ENCODE assay signal across 8 cellular contexts in genomic region chr17:46841561-46842379, GRCh38. TPM values are rescaled to one million over a fixed set of nuclear protein-coding genes. Genes with fewer than 3 reads are reported as not detected.
DNase-seq lines count a peak whose midpoint lies in the region; ATAC-seq, FAIRE-seq and TF ChIP-seq lines count a peak whose summit lies in the region.

No MANE protein-coding gene starts in this region.

- peak; percentile 41 for TF ChIP-seq CTCF in MCF 10A (IDR thresholded peaks at IDR 0.05; ENCODE audit: unreplicated experiment)
- TF ChIP-seq CTCF in breast epithelium (IDR thresholded peaks at IDR 0.05), result peak in 1 of 3 donors; percentile 49
- TF ChIP-seq CTCF in kidney (IDR thresholded peaks at IDR 0.05; ENCODE audit: borderline replicate concordance, extremely low read depth, insufficient read depth), result peak; percentile 75

- no TSS peak for BruUV-seq in MCF 10A (replicated peaks; lab: Mats Ljungman, UMichigan)

- POLR2A ChIA-PET in MCF 10A (lab: Yijun Ruan, JAX), result no interaction called here
- POLR2A ChIA-PET in activated naive CD8-positive, alpha-beta T cell treated with anti-CD3 and anti-CD28 coated beads, Interleukin-2, amount 10 ng/mL, durations not matched to agents 7 days and 5 days (lab: Charles Lee), result no interaction called here

- CTCF ChIA-PET in MCF 10A (lab: Yijun Ruan, JAX), result interaction anchor here (0.6 to 1.0 kb wide), 4 partner anchors 11 to 129 kb away, joined by 3 to 5 read pairs (median 3); no protein-coding TSS in a partner anchor

- H3K36me3 ChIP-seq in breast epithelium (no peaks in the 10 kb centered on the region), kidney (ENCODE audit: control insufficient read depth in 1 of 2, insufficient read depth in 2 of 2, low read length in 2 of 2) (no peaks in the 10 kb centered on the region), aorta (ENCODE audit: control insufficient read depth in 1 of 2, insufficient read depth in 2 of 2, low read length in 1 of 2) (no peaks in the 10 kb centered on the region)

- no peak overlapping the region for H3K9ac ChIP-seq in kidney (ENCODE audit: low read length in 2 of 2)

- H3K4me1 ChIP-seq in breast epithelium (no peaks in the 10 kb centered on the region), kidney (ENCODE audit: control insufficient read depth in 1 of 2, insufficient read depth in 1 of 2, low read depth in 1 of 2, low read length in 2 of 2) (peaks cover 0 to 2% of the 10 kb centered on the region in 2 donors), aorta (ENCODE audit: control insufficient read depth in 1 of 2, insufficient read depth in 2 of 2, low read length in 2 of 2) (no peaks in the 10 kb centered on the region)

- ATAC-seq in activated naive CD8-positive, alpha-beta T cell treated with anti-CD3 and anti-CD28 coated beads, Interleukin-2, amount 10 ng/mL, durations not matched to agents 7 days and 5 days (ENCODE audit: low read depth), result peak; percentile 47
- ATAC-seq in aorta (ENCODE audit: low FRiP score) (peak; percentile 29), GM21717 (IDR thresholded peaks at IDR 0.05; ENCODE audit: unreplicated experiment) (no peak)

- peaks cover 24% of the 10 kb centered on the region for H3K27me3 Mint-ChIP-seq in MCF 10A (ENCODE audit: insufficient read depth, unreplicated experiment)
- H3K27me3 Mint-ChIP-seq in activated naive CD8-positive, alpha-beta T cell treated with anti-CD3 and anti-CD28 coated beads, Interleukin-2, amount 10 ng/mL, durations not matched to agents 7 days and 5 days, result peaks cover 30% of the 10 kb centered on the region

- TF ChIP-seq POLR2A in breast epithelium (IDR thresholded peaks at IDR 0.05), result no peak

- intact Hi-C loops in MCF 10A (cut with micrococcal nuclease) (no loop called here), breast epithelium (cut with DNase I; ENCODE audit: low total_unique reads) (no loop called here), kidney (cut with DNase I) (loop anchor here (10.0 kb wide), 1 partner anchor 103 kb away; no protein-coding TSS in a partner anchor), aorta (cut with DNase I) (no loop called here)

- H3K27me3 ChIP-seq in breast epithelium, result peaks cover 0 to 18% of the 10 kb centered on the region in 2 donors
- peaks cover 0 to 3% of the 10 kb centered on the region in 2 donors for H3K27me3 ChIP-seq in aorta (ENCODE audit: control insufficient read depth in 1 of 2, insufficient read depth in 2 of 2, low read length in 1 of 2)

- DNase-seq in MCF 10A (ENCODE audit: unreplicated experiment) (no peak), breast epithelium (ENCODE audit: low spot score in 2 of 2) (no peak), kidney (peak; percentile 51), aorta (no peak), AML-193 (lab: John Stamatoyannopoulos, UW) (no peak), OCI-M2 (lab: John Stamatoyannopoulos, UW; ENCODE audit: unreplicated experiment) (no peak)
- peak; percentile 68 for DNase-seq in activated naive CD8-positive, alpha-beta T cell treated with anti-CD3 and anti-CD28 coated beads, Interleukin-2, amount 10 ng/mL, durations not matched to agents 7 days and 5 days

- no peak overlapping the region for H3K4me3 Mint-ChIP-seq in MCF 10A (ENCODE audit: unreplicated experiment)
- H3K4me3 Mint-ChIP-seq in activated naive CD8-positive, alpha-beta T cell treated with anti-CD3 and anti-CD28 coated beads, Interleukin-2, amount 10 ng/mL, durations not matched to agents 7 days and 5 days, result no peak overlapping the region

- FAIRE-seq in kidney (lab: Jason Lieb, UNC), result no peak

- H3K27ac Mint-ChIP-seq in MCF 10A (ENCODE audit: low read depth, unreplicated experiment), result no peak overlapping the region
- H3K27ac Mint-ChIP-seq in activated naive CD8-positive, alpha-beta T cell treated with anti-CD3 and anti-CD28 coated beads, Interleukin-2, amount 10 ng/mL, durations not matched to agents 7 days and 5 days, result no peak overlapping the region

- H3K4me1 Mint-ChIP-seq in MCF 10A (ENCODE audit: insufficient read depth, unreplicated experiment), result no peaks in the 10 kb centered on the region
- H3K4me1 Mint-ChIP-seq in activated naive CD8-positive, alpha-beta T cell treated with anti-CD3 and anti-CD28 coated beads, Interleukin-2, amount 10 ng/mL, durations not matched to agents 7 days and 5 days, result no peaks in the 10 kb centered on the region

- H3K9me3 Mint-ChIP-seq in MCF 10A (ENCODE audit: unreplicated experiment), result peaks cover 16% of the 10 kb centered on the region
- peaks cover 4% of the 10 kb centered on the region for H3K9me3 Mint-ChIP-seq in activated naive CD8-positive, alpha-beta T cell treated with anti-CD3 and anti-CD28 coated beads, Interleukin-2, amount 10 ng/mL, durations not matched to agents 7 days and 5 days

- H3K27ac ChIP-seq in breast epithelium (no peak overlapping the region), kidney (ENCODE audit: low read depth in 2 of 2, low read length in 2 of 2) (no peak overlapping the region), aorta (ENCODE audit: low read depth in 1 of 2, low read length in 2 of 2) (no peak overlapping the region)

- no peaks in the 10 kb centered on the region for H3K36me3 Mint-ChIP-seq in MCF 10A (ENCODE audit: insufficient read depth, unreplicated experiment)
- peaks cover 4% of the 10 kb centered on the region for H3K36me3 Mint-ChIP-seq in activated naive CD8-positive, alpha-beta T cell treated with anti-CD3 and anti-CD28 coated beads, Interleukin-2, amount 10 ng/mL, durations not matched to agents 7 days and 5 days

- peak overlapping the region in 1 of 3 donors; percentile 42 for H3K4me3 ChIP-seq in breast epithelium
- H3K4me3 ChIP-seq in kidney (ENCODE audit: low read length in 2 of 2), result no peak overlapping the region
- no peak overlapping the region for H3K4me3 ChIP-seq in aorta (ENCODE audit: low read length in 2 of 2)

- H3K9me3 ChIP-seq in breast epithelium, result peaks cover 0 to 13% of the 10 kb centered on the region in 2 donors
- H3K9me3 ChIP-seq in kidney (ENCODE audit: control insufficient read depth in 1 of 2, low read length in 2 of 2), result peaks cover 0 to 9% of the 10 kb centered on the region in 2 donors
- peaks cover 3% of the 10 kb centered on the region for H3K9me3 ChIP-seq in aorta (ENCODE audit: control insufficient read depth, low read length)

- 14 to 16% methylated on average over 39 to 43 of the region's 43 CpGs for WGBS in aorta, 2 donors

RNA-seq across cellular contexts. Expression of gene WNT9B, which starts 9.6 kb away (rescaled TPM):
- total RNA-seq in MCF 10A (2022) (not detected in 2 replicates), breast epithelium (1 to 10 TPM in 2 of 3 donors, not detected in 1; 2.0 to 2.4 TPM), kidney (5.3 TPM), aorta (under 1 TPM; 0.57 to 0.84 TPM)
- not detected for total RNA-seq in activated naive CD8-positive, alpha-beta T cell treated with anti-CD3 and anti-CD28 coated beads, Interleukin-2, amount 10 ng/mL, durations not matched to agents 7 days and 5 days
- polyA plus RNA-seq in kidney (ENCODE audit: insufficient read depth, low read depth, low replicate concordance) (1.9 TPM), aorta (under 1 TPM in 1 of 2 donors, not detected in 1; 0.05 TPM)

RNA-seq across cellular contexts. Expression of gene WNT3, which starts 23.3 kb away (rescaled TPM):
- total RNA-seq in MCF 10A (2022), result 2.4 and 2.9 TPM in 2 replicates
- total RNA-seq in breast epithelium, result 1 to 10 TPM in 2 of 3 donors, under 1 TPM in 1; 0.48 to 2.9 (median 1.6) TPM
- not detected for total RNA-seq in activated naive CD8-positive, alpha-beta T cell treated with anti-CD3 and anti-CD28 coated beads, Interleukin-2, amount 10 ng/mL, durations not matched to agents 7 days and 5 days
- 0.38 TPM for total RNA-seq in kidney
- 1.3 TPM for polyA plus RNA-seq in kidney (ENCODE audit: insufficient read depth, low read depth, low replicate concordance)
- total RNA-seq in aorta, result under 1 TPM; 0.39 to 0.96 TPM
- 1 to 10 TPM in 1 of 2 donors, under 1 TPM in 1; 0.15 to 1.0 TPM for polyA plus RNA-seq in aorta

Comparison
In these comparisons a context has a peak if more than half of its experiments do, and no peak if none do; other contexts are left out.
1. DNase-seq: peak in activated naive CD8-positive, alpha-beta T cell treated with anti-CD3 and anti-CD28 coated beads, Interleukin-2, amount 10 ng/mL, durations not matched to agents 7 days and 5 days (single experiment) and kidney (single experiment); none in MCF 10A (single experiment), breast epithelium (0 of 2), aorta (0 of 2), AML-193 (0 of 2) and OCI-M2 (single experiment).